ENCODE assay signal across 21 cellular contexts in genomic region chr16:63928421-63928820, GRCh38.
DNase-seq lines count a peak whose midpoint lies in the region; ATAC-seq and TF ChIP-seq lines count a peak whose summit lies in the region.
"Had no signal": no experiment of that assay in that cellular context is flagged by ENCODE, and none has a peak within 500 bp of the region (broad histone marks: within the 10 kb centered on the region; RNA-seq: fewer than 3 reads in every experiment).

No MANE protein-coding gene starts in this region.

- H3K27ac Mint-ChIP-seq in brain = peak overlapping the region in 3 of 5 experiments; percentile 15 to 71 (median 29)
- H3K27ac Mint-ChIP-seq: CD14-positive monocyte; CD4-positive, alpha-beta memory T cell; CD4-positive, CD25-positive, alpha-beta regulatory T cell; CD8-positive, alpha-beta memory T cell had no signal

- no peak for ATAC-seq in heart right ventricle

- no peaks in the 10 kb centered on the region for H3K36me3 Mint-ChIP-seq in brain
- H3K36me3 Mint-ChIP-seq: CD14-positive monocyte; CD4-positive, alpha-beta memory T cell; CD4-positive, CD25-positive, alpha-beta regulatory T cell; CD8-positive, alpha-beta memory T cell had no signal

- H3K9me3 Mint-ChIP-seq in brain = peaks cover 0 to 11% (median 7%) of the 10 kb centered on the region in 5 experiments

- H3K4me1 Mint-ChIP-seq in brain = no peaks in the 10 kb centered on the region
- H3K4me1 Mint-ChIP-seq: CD14-positive monocyte; CD4-positive, alpha-beta memory T cell; CD4-positive, CD25-positive, alpha-beta regulatory T cell; CD8-positive, alpha-beta memory T cell had no signal

- H3K27ac ChIP-seq in heart right ventricle = no peak overlapping the region
- H3K27ac ChIP-seq in adrenal gland = no peak overlapping the region
- H3K27ac ChIP-seq: BLaER1 had no signal

- 79 to 87% methylated on average over 4 of the region's 4 CpGs for WGBS in heart right ventricle, 2 donors
- 80 to 91% (median 83%) methylated on average over 4 of the region's 4 CpGs for WGBS in adrenal gland, 4 donors

- H3K27me3 Mint-ChIP-seq in brain = peaks cover 4% of the 10 kb centered on the region
- H3K27me3 Mint-ChIP-seq: CD4-positive, alpha-beta memory T cell; CD4-positive, CD25-positive, alpha-beta regulatory T cell; CD8-positive, alpha-beta memory T cell had no signal

- TF ChIP-seq CTCF in brain (conservative IDR thresholded peaks at IDR 0.05) (no peak), heart right ventricle (IDR thresholded peaks at IDR 0.05) (no peak), adrenal gland (IDR thresholded peaks at IDR 0.05) (no peak)

- H3K9me3 ChIP-seq in heart right ventricle = peaks cover 0 to 19% (median 0%) of the 10 kb centered on the region in 11 donors
- H3K9me3 ChIP-seq in adrenal gland (replicated peaks in 1 of 3) = no peaks in the 10 kb centered on the region
- H3K9me3 ChIP-seq: BE2C, BLaER1 had no signal

- H3K4me3 ChIP-seq in heart right ventricle = no peak overlapping the region
- no peak overlapping the region for H3K4me3 ChIP-seq in adrenal gland
- H3K4me3 ChIP-seq: BLaER1 had no signal

- H3K4me3 Mint-ChIP-seq in brain = no peak overlapping the region
- H3K4me3 Mint-ChIP-seq: CD14-positive monocyte; CD4-positive, alpha-beta memory T cell; CD4-positive, CD25-positive, alpha-beta regulatory T cell; CD8-positive, alpha-beta memory T cell had no signal

- no peak for TF ChIP-seq POLR2A in adrenal gland (IDR thresholded peaks at IDR 0.05)

- intact Hi-C loops in heart right ventricle (cut with DNase I) (no loop called here), adrenal gland (cut with DNase I) (no loop called here)

- H3K36me3 ChIP-seq in heart right ventricle (no peaks in the 10 kb centered on the region), adrenal gland (replicated peaks in 1 of 2) (no peaks in the 10 kb centered on the region)
- H3K36me3 ChIP-seq: BE2C, BLaER1 had no signal

- H3K4me1 ChIP-seq in heart right ventricle (no peaks in the 10 kb centered on the region), adrenal gland (replicated peaks in 1 of 2) (no peaks in the 10 kb centered on the region)
- H3K4me1 ChIP-seq: BE2C, BLaER1 had no signal

- H3K27me3 ChIP-seq in heart right ventricle = no peaks in the 10 kb centered on the region
- no peaks in the 10 kb centered on the region for H3K27me3 ChIP-seq in adrenal gland
- H3K27me3 ChIP-seq: BE2C, BLaER1 had no signal

- peak; percentile 21 to 76 for DNase-seq in cerebellar nuclear complex (lab: John Stamatoyannopoulos, UW)
- DNase-seq in SW 1271 (lab: John Stamatoyannopoulos, UW) = no peak
- DNase-seq in heart right ventricle = no peak
- no peak for DNase-seq in adrenal gland
- DNase-seq: 8988T; ACHN; BE2C; CD4-positive, alpha-beta memory T cell; CD4-positive, CD25-positive, alpha-beta regulatory T cell; CD8-positive, alpha-beta memory T cell; COR-L47; DMS 273 treated with DMSO at 0.1 percent for 48 hours; DMS153; DMS53; DMS79; DND-41; EL; GF-D8 had no signal

Comparison
In these comparisons a context has a peak if more than half of its experiments do, and no peak if none do; other contexts are left out.
1. DNase-seq: peak in cerebellar nuclear complex (2 of 2); none in SW 1271 (0 of 2), heart right ventricle (0 of 2) and adrenal gland (0 of 7).